ENCODE assay signal across 7 cellular contexts in genomic region chr7:92304406-92304893, GRCh38.
"Had no signal": no experiment of that assay in that cellular context is flagged by ENCODE, and none has a peak within 500 bp of the region (broad histone marks: within the 10 kb centered on the region; RNA-seq: fewer than 3 reads in every experiment).

No MANE protein-coding gene starts in this region.

- DNase-seq: H9, HCEC 1CT, IMR-90 had no signal

- H3K4me3 Mint-ChIP-seq: GM23338, H9 had no signal

- FAIRE-seq: H1, HTR-8/SVneo, K562 had no signal

- H3K4me3 ChIP-seq: GM23338, K562 had no signal

- H3K4me1 Mint-ChIP-seq: GM23338, H9 had no signal

- H3K27ac Mint-ChIP-seq: GM23338, H9 had no signal

- H3K4me2 ChIP-seq: GM23338 had no signal

- H3K9me3 Mint-ChIP-seq: GM23338, H9 had no signal

- H2AFZ ChIP-seq: GM23338 had no signal
